29 cellular contexts compared by ENCODE assay signal in genomic region chr10:97134983-97135382, GRCh38. TPM values are rescaled to one million over a fixed set of nuclear protein-coding genes. Genes with fewer than 3 reads are reported as not detected.
"Had no signal": no experiment of that assay in that cellular context is flagged by ENCODE, and none has a peak within 500 bp of the region (broad histone marks: within the 10 kb centered on the region; RNA-seq: fewer than 3 reads in every experiment).

No MANE protein-coding gene starts in this region.

- H3K4me3 Mint-ChIP-seq: activated naive CD8-positive, alpha-beta T cell; effector memory CD8-positive, alpha-beta T cell; immature natural killer cell; memory B cell; naive thymus-derived CD8-positive, alpha-beta T cell had no signal

- ATAC-seq: effector memory CD8-positive, alpha-beta T cell; gastroesophageal sphincter; naive thymus-derived CD8-positive, alpha-beta T cell had no signal

- H3K27ac Mint-ChIP-seq: activated naive CD8-positive, alpha-beta T cell; effector memory CD8-positive, alpha-beta T cell; immature natural killer cell; memory B cell; naive thymus-derived CD8-positive, alpha-beta T cell had no signal

- H3K9me3 Mint-ChIP-seq: effector memory CD8-positive, alpha-beta T cell; immature natural killer cell; memory B cell; naive thymus-derived CD8-positive, alpha-beta T cell had no signal

- H3K4me3 ChIP-seq: cardiac muscle cell, gastroesophageal sphincter, prostate gland, smooth muscle cell, suprapubic skin, tibial artery had no signal

- FAIRE-seq: endothelial cell of umbilical vein had no signal

- H3K9me3 ChIP-seq: gastroesophageal sphincter, prostate gland, suprapubic skin, tibial artery had no signal

- H3K27me3 Mint-ChIP-seq: activated naive CD8-positive, alpha-beta T cell had no signal

- H3K4me1 Mint-ChIP-seq: immature natural killer cell; memory B cell; naive thymus-derived CD8-positive, alpha-beta T cell had no signal

- DNase-seq: activated CD4-positive, alpha-beta T cell treated with anti-CD3 and anti-CD28 coated beads for 4 hours; activated CD4-positive, alpha-beta T cell treated with anti-CD3 and anti-CD28 coated beads, Interleukin-2, amount 50 U/mL, for 4 hours; activated effector memory CD4-positive, alpha-beta T cell treated with Interleukin-2 at 50 U/mL for 16 hours; activated naive CD4-positive, alpha-beta T cell treated with Interleukin-2 at 50 U/mL for 16 hours; activated T-cell treated with anti-CD3 and anti-CD28 coated beads for 4 hours; anterior cingulate cortex; cortex of kidney; effector memory CD8-positive, alpha-beta T cell; head of caudate nucleus; hippocampal formation; immature natural killer cell; midbrain; naive thymus-derived CD8-positive, alpha-beta T cell; stimulated activated CD4-positive, alpha-beta T cell treated with anti-CD3 and anti-CD28 coated beads, Interleukin-15, amount 100 ng/mL, for 24 hours; stimulated activated naive CD4-positive, alpha-beta T cell; tibial artery had no signal

- H3K36me3 Mint-ChIP-seq: activated naive CD8-positive, alpha-beta T cell; immature natural killer cell; memory B cell; naive thymus-derived CD8-positive, alpha-beta T cell had no signal

- H3K36me3 ChIP-seq: cardiac muscle cell, gastroesophageal sphincter, prostate gland, suprapubic skin, tibial artery had no signal

- H3K27ac ChIP-seq: cardiac muscle cell, gastroesophageal sphincter, prostate gland, suprapubic skin, tibial artery, VCaP had no signal

- H3K4me1 ChIP-seq: prostate gland, suprapubic skin, tibial artery had no signal

RNA-seq across cellular contexts. Expression of gene SLIT1, which starts 50.8 kb away (rescaled TPM):
- total RNA-seq: chondrocyte, fibroblast of villous mesenchyme, lower leg skin, osteocyte, smooth muscle cell had no signal
